In the genomic region with DNA sequence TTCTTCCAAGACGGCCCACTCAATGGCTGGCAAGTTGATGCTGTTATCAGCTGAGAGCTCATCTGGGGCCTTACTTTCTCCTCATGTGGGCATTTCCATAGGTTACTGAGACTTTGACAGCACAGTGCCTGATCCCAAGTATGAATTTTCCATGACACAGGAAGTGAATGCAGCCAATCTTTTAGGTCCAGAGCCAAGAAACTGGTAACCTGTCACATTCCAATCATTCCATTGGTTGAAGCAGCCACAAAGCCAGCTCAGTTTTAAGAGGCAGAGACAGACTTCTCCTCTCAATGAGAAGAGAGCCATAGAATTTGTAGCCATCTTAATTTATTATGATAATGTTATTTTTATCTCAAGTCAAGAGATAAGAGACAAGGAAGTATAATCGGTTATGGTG, we compare ENCODE assay signal across 16 cellular contexts.
A peak's percentile ranks its signal among the peaks of the same experiment; 100 is the strongest.
DNase-seq lines count a peak whose midpoint lies in the region; ATAC-seq, FAIRE-seq and TF ChIP-seq lines count a peak whose summit lies in the region.
"Had no signal": no experiment of that assay in that cellular context is flagged by ENCODE, and none has a peak within 500 bp of the region (broad histone marks: within the 10 kb centered on the region; RNA-seq: fewer than 3 reads in every experiment).

No MANE protein-coding gene starts in this region.

- POLR2A ChIA-PET in SK-N-SH (lab: Yijun Ruan, JAX): no interaction called here

- TF ChIP-seq CTCF in SK-N-SH (IDR thresholded peaks at IDR 0.05): no peak
- no peak for TF ChIP-seq CTCF in brain microvascular endothelial cell (IDR thresholded peaks at IDR 0.05; ENCODE audit: low read depth, low read length, missing control alignments)

- no peak overlapping the region for H3K9ac ChIP-seq in SK-N-SH

- no peak overlapping the region for H3K27ac ChIP-seq in SK-N-SH (ENCODE audit: low read depth in 2 of 2, low read length in 1 of 2)
- no peak overlapping the region for H3K27ac ChIP-seq in brain microvascular endothelial cell
- H3K27ac ChIP-seq: 22Rv1 had no signal

- no peaks in the 10 kb centered on the region for H3K4me1 ChIP-seq in SK-N-SH (ENCODE audit: control insufficient read depth in 1 of 2, insufficient read depth in 2 of 2, low read depth in 1 of 2, low read length in 1 of 2)

- H3K4me3 ChIP-seq in SK-N-SH (ENCODE audit: low read depth in 2 of 2, low read length in 1 of 2) (no peak overlapping the region), brain microvascular endothelial cell (ENCODE audit: low read depth, low read length) (no peak overlapping the region)

- CTCF ChIA-PET in SK-N-SH (lab: Yijun Ruan, JAX): interaction anchor here (0.6 to 2.2 kb wide), 2 partner anchors 8 to 193 kb away, joined by 3 to 8 read pairs; no protein-coding TSS in a partner anchor

- DNase-seq in SK-N-SH: no peak
- DNase-seq in brain microvascular endothelial cell: peak; percentile 1
- peak; percentile 7 for DNase-seq in iris pigment epithelial cell (ENCODE audit: low read depth)
- peak; percentile 46 for DNase-seq in urothelium cell line (ENCODE audit: low spot score)
- no peak for DNase-seq in NCI-H2227 treated with DMSO at 0.1 percent for 48 hours (lab: John Stamatoyannopoulos, UW)
- no peak for DNase-seq in activated CD8-positive, alpha-beta memory T cell treated with anti-CD3 and anti-CD28 coated beads for 24 hours
- DNase-seq in GM19239 (ENCODE audit: insufficient read length, low spot score): no peak
- DNase-seq: DND-41, H7, Kasumi-1, NCI-H1105 treated with DMSO at 0.1 percent for 48 hours, NCI-H187, NCI-H774 had no signal

- no peak for FAIRE-seq in urothelium cell line (lab: Jason Lieb, UNC)
- no peak for FAIRE-seq in GM19239 (lab: Jason Lieb, UNC)

- WGBS in SK-N-SH (ENCODE audit: low lambda C conversion rate): 40% methylated on average over 2 of the region's 2 CpGs

- ATAC-seq in SK-N-SH treated with all-trans-retinoic acid at 6 μM for 48 hours: peak; percentile 53; the same call in 2 of the 3 replicates
- ATAC-seq: Right ventricle myocardium inferior had no signal

- H3F3A ChIP-seq in SK-N-SH (replicated peaks; ENCODE audit: insufficient read depth): no peaks in the 10 kb centered on the region

- no peaks in the 10 kb centered on the region for H3K79me2 ChIP-seq in SK-N-SH (ENCODE audit: insufficient read depth)

- TF ChIP-seq RAD21 in SK-N-SH (IDR thresholded peaks at IDR 0.05; ENCODE audit: low read length): no peak

- no peaks in the 10 kb centered on the region for H3K36me3 ChIP-seq in SK-N-SH (replicated peaks in 1 of 2; ENCODE audit: control insufficient read depth in 1 of 2, insufficient read depth in 2 of 2, low read length in 1 of 2)
- H3K36me3 ChIP-seq in brain microvascular endothelial cell (replicated peaks): no peaks in the 10 kb centered on the region

- no peaks in the 10 kb centered on the region for H4K20me1 ChIP-seq in SK-N-SH (ENCODE audit: insufficient read depth)

- H3K27me3 ChIP-seq in SK-N-SH (ENCODE audit: insufficient read depth) (no peaks in the 10 kb centered on the region), brain microvascular endothelial cell (replicated peaks) (no peaks in the 10 kb centered on the region)

- H3K4me2 ChIP-seq in SK-N-SH: no peak overlapping the region

- H2AFZ ChIP-seq in SK-N-SH (ENCODE audit: low read depth): no peak overlapping the region

- in situ Hi-C loops in brain microvascular endothelial cell (cut with HindIII; ENCODE audit: low pct_ligation_motif_present, low sequenced_read_pairs): no loop called here

- H3K9me3 ChIP-seq in SK-N-SH: no peaks in the 10 kb centered on the region

- H3K9me2 ChIP-seq in SK-N-SH: no peaks in the 10 kb centered on the region

- no peak for TF ChIP-seq EP300 in SK-N-SH (IDR thresholded peaks at IDR 0.05; ENCODE audit: borderline replicate concordance in 1 of 2, low read depth in 1 of 2, low read length in 1 of 2)

TF ChIP-seq in SK-N-SH treated with all-trans-retinoic acid at 6 μM for 48 hours, 23 proteins besides CTCF, POLR2A, EP300 and RAD21:
- TF ChIP-seq, protein P1, sequence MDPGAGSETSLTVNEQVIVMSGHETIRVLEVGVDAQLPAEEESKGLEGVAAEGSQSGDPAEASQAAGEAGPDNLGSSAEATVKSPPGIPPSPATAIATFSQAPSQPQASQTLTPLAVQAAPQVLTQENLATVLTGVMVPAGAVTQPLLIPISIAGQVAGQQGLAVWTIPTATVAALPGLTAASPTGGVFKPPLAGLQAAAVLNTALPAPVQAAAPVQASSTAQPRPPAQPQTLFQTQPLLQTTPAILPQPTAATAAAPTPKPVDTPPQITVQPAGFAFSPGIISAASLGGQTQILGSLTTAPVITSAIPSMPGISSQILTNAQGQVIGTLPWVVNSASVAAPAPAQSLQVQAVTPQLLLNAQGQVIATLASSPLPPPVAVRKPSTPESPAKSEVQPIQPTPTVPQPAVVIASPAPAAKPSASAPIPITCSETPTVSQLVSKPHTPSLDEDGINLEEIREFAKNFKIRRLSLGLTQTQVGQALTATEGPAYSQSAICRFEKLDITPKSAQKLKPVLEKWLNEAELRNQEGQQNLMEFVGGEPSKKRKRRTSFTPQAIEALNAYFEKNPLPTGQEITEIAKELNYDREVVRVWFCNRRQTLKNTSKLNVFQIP (CRISPR knock-in tag; IDR thresholded peaks at IDR 0.05; ENCODE audit: borderline replicate concordance, low read depth): no peak
- TF ChIP-seq ISL1 (CRISPR knock-in tag; IDR thresholded peaks at IDR 0.05) (peak; percentile 81), ZFP3 (CRISPR knock-in tag; IDR thresholded peaks at IDR 0.05) (no peak), ESRRG (CRISPR knock-in tag; IDR thresholded peaks at IDR 0.05) (no peak)

TF ChIP-seq in SK-N-SH, 30 proteins besides CTCF, POLR2A, EP300 and RAD21:
- no peak for TF ChIP-seq RXRA (IDR thresholded peaks at IDR 0.05; ENCODE audit: borderline replicate concordance, low read depth)
- TF ChIP-seq, protein P2, sequence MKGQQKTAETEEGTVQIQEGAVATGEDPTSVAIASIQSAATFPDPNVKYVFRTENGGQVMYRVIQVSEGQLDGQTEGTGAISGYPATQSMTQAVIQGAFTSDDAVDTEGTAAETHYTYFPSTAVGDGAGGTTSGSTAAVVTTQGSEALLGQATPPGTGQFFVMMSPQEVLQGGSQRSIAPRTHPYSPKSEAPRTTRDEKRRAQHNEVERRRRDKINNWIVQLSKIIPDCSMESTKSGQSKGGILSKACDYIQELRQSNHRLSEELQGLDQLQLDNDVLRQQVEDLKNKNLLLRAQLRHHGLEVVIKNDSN (IDR thresholded peaks at IDR 0.05; ENCODE audit: borderline replicate concordance, low read depth): no peak
- TF ChIP-seq, protein P3, sequence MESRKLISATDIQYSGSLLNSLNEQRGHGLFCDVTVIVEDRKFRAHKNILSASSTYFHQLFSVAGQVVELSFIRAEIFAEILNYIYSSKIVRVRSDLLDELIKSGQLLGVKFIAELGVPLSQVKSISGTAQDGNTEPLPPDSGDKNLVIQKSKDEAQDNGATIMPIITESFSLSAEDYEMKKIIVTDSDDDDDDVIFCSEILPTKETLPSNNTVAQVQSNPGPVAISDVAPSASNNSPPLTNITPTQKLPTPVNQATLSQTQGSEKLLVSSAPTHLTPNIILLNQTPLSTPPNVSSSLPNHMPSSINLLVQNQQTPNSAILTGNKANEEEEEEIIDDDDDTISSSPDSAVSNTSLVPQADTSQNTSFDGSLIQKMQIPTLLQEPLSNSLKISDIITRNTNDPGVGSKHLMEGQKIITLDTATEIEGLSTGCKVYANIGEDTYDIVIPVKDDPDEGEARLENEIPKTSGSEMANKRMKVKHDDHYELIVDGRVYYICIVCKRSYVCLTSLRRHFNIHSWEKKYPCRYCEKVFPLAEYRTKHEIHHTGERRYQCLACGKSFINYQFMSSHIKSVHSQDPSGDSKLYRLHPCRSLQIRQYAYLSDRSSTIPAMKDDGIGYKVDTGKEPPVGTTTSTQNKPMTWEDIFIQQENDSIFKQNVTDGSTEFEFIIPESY (IDR thresholded peaks at IDR 0.05; ENCODE audit: borderline replicate concordance, low read depth): no peak
- no peak for TF ChIP-seq EZH2phosphoT487 (IDR thresholded peaks at IDR 0.05; ENCODE audit: borderline replicate concordance, low read depth)
- no peak for TF ChIP-seq RCOR1 (IDR thresholded peaks at IDR 0.05; ENCODE audit: low read length)
- no peak for TF ChIP-seq TAF1 (IDR thresholded peaks at IDR 0.05; ENCODE audit: borderline replicate concordance, low read depth, low read length)
- TF ChIP-seq POLR2AphosphoS5 (IDR thresholded peaks at IDR 0.05; ENCODE audit: low read depth, low read length): no peak
- TF ChIP-seq, protein P4, sequence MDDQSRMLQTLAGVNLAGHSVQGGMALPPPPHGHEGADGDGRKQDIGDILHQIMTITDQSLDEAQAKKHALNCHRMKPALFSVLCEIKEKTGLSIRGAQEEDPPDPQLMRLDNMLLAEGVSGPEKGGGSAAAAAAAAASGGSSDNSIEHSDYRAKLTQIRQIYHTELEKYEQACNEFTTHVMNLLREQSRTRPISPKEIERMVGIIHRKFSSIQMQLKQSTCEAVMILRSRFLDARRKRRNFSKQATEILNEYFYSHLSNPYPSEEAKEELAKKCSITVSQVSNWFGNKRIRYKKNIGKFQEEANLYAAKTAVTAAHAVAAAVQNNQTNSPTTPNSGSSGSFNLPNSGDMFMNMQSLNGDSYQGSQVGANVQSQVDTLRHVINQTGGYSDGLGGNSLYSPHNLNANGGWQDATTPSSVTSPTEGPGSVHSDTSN (IDR thresholded peaks at IDR 0.05): no peak
- TF ChIP-seq CHD2 (IDR thresholded peaks at IDR 0.05; ENCODE audit: low read length, partially characterized antibody): no peak
- no peak for TF ChIP-seq JUND (IDR thresholded peaks at IDR 0.05)
- TF ChIP-seq NFIC (IDR thresholded peaks at IDR 0.05; ENCODE audit: borderline replicate concordance): no peak

Comparison
In these comparisons a context has a peak if more than half of its experiments do, and no peak if none do; other contexts are left out.
1. DNase-seq: peak in brain microvascular endothelial cell (single experiment), iris pigment epithelial cell (single experiment) and urothelium cell line (single experiment); none in SK-N-SH (single experiment), NCI-H2227 treated with DMSO at 0.1 percent for 48 hours (single experiment), activated CD8-positive, alpha-beta memory T cell treated with anti-CD3 and anti-CD28 coated beads for 24 hours (single experiment) and GM19239 (single experiment).